22 cellular contexts compared by ENCODE assay signal in the genomic region with DNA sequence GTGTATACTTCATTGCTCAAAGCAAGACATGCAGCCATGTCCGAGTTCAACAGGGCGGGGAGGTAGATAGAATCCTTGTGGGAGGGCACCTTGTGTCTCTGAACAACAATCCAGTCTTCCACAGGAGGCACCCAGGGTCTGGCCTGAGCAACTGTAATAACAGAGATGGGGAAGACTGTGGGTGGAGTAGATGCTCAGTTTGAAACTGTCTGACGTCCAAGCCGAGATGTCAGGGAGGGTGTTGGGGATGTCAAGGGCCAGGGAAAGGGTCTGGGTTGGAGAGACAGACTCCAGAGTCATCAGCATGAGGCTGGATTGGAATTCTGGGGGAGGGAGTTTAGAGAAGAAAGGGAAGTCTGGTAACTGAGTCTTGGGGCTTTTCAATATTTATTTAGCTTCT.
"Had no signal": no experiment of that assay in that cellular context is flagged by ENCODE, and none has a peak within 500 bp of the region (broad histone marks: within the 10 kb centered on the region; RNA-seq: fewer than 3 reads in every experiment).

No MANE protein-coding gene starts in this region.

- H3K27ac ChIP-seq: gastrocnemius medialis, left ventricle myocardium inferior, ovary, psoas muscle, stomach, vagina had no signal

- H3K36me3 Mint-ChIP-seq: activated naive CD8-positive, alpha-beta T cell; stimulated activated effector memory CD8-positive, alpha-beta T cell treated with anti-CD3 and anti-CD28 coated beads, Interleukin-12 subunit alpha, Interleukin-12 subunit beta, amount 100 ng/mL, for 72 hours had no signal

- H3K27ac Mint-ChIP-seq: activated CD4-positive, alpha-beta T cell treated with anti-CD3 and anti-CD28 coated beads for 36 hours; activated naive CD8-positive, alpha-beta T cell; activated T-helper 1 cell treated with anti-CD3 and anti-CD28 coated beads, Interleukin-12 subunit alpha, Interleukin-12 subunit beta, Interleukin-2, Interleukin-4 antibody, amounts not matched to agents 30 ng/mL and 10 ng/mL and 1 ng/mL, durations not matched to agents 14 hours and 24 hours and 36 hours; T-helper 1 cell treated with Interleukin-12 subunit alpha and Interleukin-12 subunit beta and Interleukin-4 antibody, amounts not matched to agents 30 μg/mL and 1 μg/mL, for 36 hours had no signal

- H3K4me3 Mint-ChIP-seq: activated CD4-positive, alpha-beta T cell treated with anti-CD3 and anti-CD28 coated beads for 36 hours; activated naive CD8-positive, alpha-beta T cell; activated T-helper 1 cell treated with anti-CD3 and anti-CD28 coated beads, Interleukin-12 subunit alpha, Interleukin-12 subunit beta, Interleukin-2, Interleukin-4 antibody, amounts not matched to agents 30 ng/mL and 10 ng/mL and 1 ng/mL, durations not matched to agents 14 hours and 24 hours and 36 hours; neural crest cell; stimulated activated effector memory CD8-positive, alpha-beta T cell treated with anti-CD3 and anti-CD28 coated beads, Interleukin-12 subunit alpha, Interleukin-12 subunit beta, amount 100 ng/mL, for 72 hours; T-helper 1 cell treated with Interleukin-12 subunit alpha and Interleukin-12 subunit beta and Interleukin-4 antibody, amounts not matched to agents 30 μg/mL and 1 μg/mL, for 36 hours had no signal

- H3K9me3 Mint-ChIP-seq: activated T-helper 1 cell treated with anti-CD3 and anti-CD28 coated beads, Interleukin-12 subunit alpha, Interleukin-12 subunit beta, Interleukin-2, Interleukin-4 antibody, amounts not matched to agents 30 ng/mL and 10 ng/mL and 1 ng/mL, durations not matched to agents 14 hours and 24 hours and 36 hours; neural crest cell; stimulated activated effector memory CD8-positive, alpha-beta T cell treated with anti-CD3 and anti-CD28 coated beads, Interleukin-12 subunit alpha, Interleukin-12 subunit beta, amount 100 ng/mL, for 72 hours; T-helper 1 cell treated with Interleukin-12 subunit alpha and Interleukin-12 subunit beta and Interleukin-4 antibody, amounts not matched to agents 30 μg/mL and 1 μg/mL, for 36 hours had no signal

- H3K4me1 ChIP-seq: gastrocnemius medialis, left ventricle myocardium inferior, psoas muscle, vagina had no signal

- H3K4me3 ChIP-seq: gastrocnemius medialis, left ventricle myocardium inferior, ovary, psoas muscle, stomach, vagina had no signal

- H3K9me3 ChIP-seq: gastrocnemius medialis, left ventricle myocardium inferior, ovary, psoas muscle, stomach, vagina had no signal

- DNase-seq: activated CD4-positive, alpha-beta T cell treated with anti-CD3 and anti-CD28 coated beads for 36 hours; activated CD4-positive, alpha-beta T cell treated with anti-CD3 and anti-CD28 coated beads, Interleukin-2, amount 50 U/mL, for 48 hours; activated T-cell treated with anti-CD3 and anti-CD28 coated beads for 4 hours; amniotic stem cell; gastrocnemius medialis; head of caudate nucleus; kidney; left ventricle myocardium inferior; ovary; psoas muscle; right cardiac atrium; small intestine; stimulated activated CD4-positive, alpha-beta T cell treated with anti-CD3 and anti-CD28 coated beads, Interleukin-4, amount 100 ng/mL, for 24 hours; stomach; trophoblast cell had no signal

- H3K27me3 ChIP-seq: gastrocnemius medialis, ovary, vagina had no signal

- H3K36me3 ChIP-seq: gastrocnemius medialis, left ventricle myocardium inferior, ovary, stomach, vagina had no signal

- ATAC-seq: activated CD4-positive, alpha-beta T cell treated with anti-CD3 and anti-CD28 coated beads for 36 hours; esophagus mucosa; gastrocnemius medialis; psoas muscle; right cardiac atrium; stimulated activated effector memory CD8-positive, alpha-beta T cell treated with anti-CD3 and anti-CD28 coated beads, Interleukin-12 subunit alpha, Interleukin-12 subunit beta, amount 100 ng/mL, for 72 hours had no signal

- H3K4me1 Mint-ChIP-seq: activated CD4-positive, alpha-beta T cell treated with anti-CD3 and anti-CD28 coated beads for 36 hours had no signal
